16 cellular contexts compared by ENCODE assay signal in genomic region chr2:239137165-239137889, GRCh38.
"Had no signal": no experiment of that assay in that cellular context is flagged by ENCODE, and none has a peak within 500 bp of the region (broad histone marks: within the 10 kb centered on the region; RNA-seq: fewer than 3 reads in every experiment).

No MANE protein-coding gene starts in this region.

- ATAC-seq: T-helper 17 cell, WTC11 had no signal

- DNase-seq: activated CD4-positive, alpha-beta memory T cell treated with anti-CD3 and anti-CD28 coated beads, Interleukin-2, amount 10 ng/mL, durations not matched to agents 7 days and 5 days; activated CD4-positive, alpha-beta T cell treated with anti-CD3 and anti-CD28 coated beads for 4 hours; activated gamma-delta T cell treated with Interleukin-2 at 50 U/mL for 16 hours; activated T-cell treated with anti-CD3 and anti-CD28 coated beads, Interleukin-2, amount 50 U/mL, for 48 hours; amniotic stem cell; mammary epithelial cell; naive B cell; stimulated activated CD4-positive, alpha-beta T cell treated with anti-CD3 and anti-CD28 coated beads, Interleukin-12 subunit alpha, Interleukin-12 subunit beta, amount 100 ng/mL, for 4 hours; stimulated activated CD4-positive, alpha-beta T cell treated with anti-CD3 and anti-CD28 coated beads, Interleukin-2, amount 100 ng/mL, for 24 hours; T-helper 17 cell had no signal

- H3K27ac ChIP-seq: epithelial cell of prostate had no signal

- H3K27me3 Mint-ChIP-seq: activated CD4-positive, alpha-beta memory T cell treated with anti-CD3 and anti-CD28 coated beads, Interleukin-2, amount 10 ng/mL, durations not matched to agents 7 days and 5 days; activated naive CD8-positive, alpha-beta T cell; brain; dendritic cell treated with granulocyte-macrophage colony-stimulating factor and Interleukin-4, amounts not matched to agents 40 ng/mL and 50 ng/mL, for 4 days; naive B cell; progenitor cell of endocrine pancreas; T-helper 17 cell had no signal

- H3K4me1 Mint-ChIP-seq: brain, naive B cell, WTC11 had no signal

- H3K4me3 Mint-ChIP-seq: activated CD4-positive, alpha-beta memory T cell treated with anti-CD3 and anti-CD28 coated beads, Interleukin-2, amount 10 ng/mL, durations not matched to agents 7 days and 5 days; activated naive CD8-positive, alpha-beta T cell; brain; dendritic cell treated with granulocyte-macrophage colony-stimulating factor and Interleukin-4, amounts not matched to agents 40 ng/mL and 50 ng/mL, for 4 days; naive B cell; T-helper 17 cell; WTC11 had no signal

- H3K9me3 Mint-ChIP-seq: activated CD4-positive, alpha-beta memory T cell treated with anti-CD3 and anti-CD28 coated beads, Interleukin-2, amount 10 ng/mL, durations not matched to agents 7 days and 5 days; brain; dendritic cell treated with granulocyte-macrophage colony-stimulating factor and Interleukin-4, amounts not matched to agents 40 ng/mL and 50 ng/mL, for 4 days had no signal

- H3K27ac Mint-ChIP-seq: activated CD4-positive, alpha-beta memory T cell treated with anti-CD3 and anti-CD28 coated beads, Interleukin-2, amount 10 ng/mL, durations not matched to agents 7 days and 5 days; activated naive CD8-positive, alpha-beta T cell; brain; dendritic cell treated with granulocyte-macrophage colony-stimulating factor and Interleukin-4, amounts not matched to agents 40 ng/mL and 50 ng/mL, for 4 days; naive B cell; progenitor cell of endocrine pancreas; T-helper 17 cell; WTC11 had no signal
